Comparison of ENCODE assay signal across 9 cellular contexts in genomic region chr11:57566564-57567209, GRCh38. TPM values are rescaled to one million over a fixed set of nuclear protein-coding genes. Genes with fewer than 3 reads are reported as not detected.
DNase-seq lines count a peak whose midpoint lies in the region; ATAC-seq and TF ChIP-seq lines count a peak whose summit lies in the region.
"Had no signal": no experiment of that assay in that cellular context is flagged by ENCODE, and none has a peak within 500 bp of the region (broad histone marks: within the 10 kb centered on the region; RNA-seq: fewer than 3 reads in every experiment).

No MANE protein-coding gene starts in this region.

- H3K27me3 Mint-ChIP-seq in activated T-helper 17 cell treated with anti-CD3 and anti-CD28 coated beads, Interleukin-2, amount 50 U/mL, for 72 hours = no peaks in the 10 kb centered on the region
- no peaks in the 10 kb centered on the region for H3K27me3 Mint-ChIP-seq in stimulated activated naive CD8-positive, alpha-beta T cell treated with anti-CD3 and anti-CD28 coated beads, Interleukin-15, Interleukin-2, amounts not matched to agents 100 ng/mL and 50 ng/mL, for 24 hours

- POLR2A ChIA-PET in SK-N-SH (lab: Yijun Ruan, JAX) = interaction anchor here (0.6 to 2.8 kb wide), 4 partner anchors 71 to 977 kb away, joined by 3 to 24 read pairs (median 7); no protein-coding TSS in a partner anchor

- H3K9me3 Mint-ChIP-seq in activated T-helper 17 cell treated with anti-CD3 and anti-CD28 coated beads, Interleukin-2, amount 50 U/mL, for 72 hours = no peaks in the 10 kb centered on the region
- H3K9me3 Mint-ChIP-seq in stimulated activated naive CD8-positive, alpha-beta T cell treated with anti-CD3 and anti-CD28 coated beads, Interleukin-15, Interleukin-2, amounts not matched to agents 100 ng/mL and 50 ng/mL, for 24 hours = no peaks in the 10 kb centered on the region

- peaks cover 31% of the 10 kb centered on the region for H3K4me1 Mint-ChIP-seq in activated T-helper 17 cell treated with anti-CD3 and anti-CD28 coated beads, Interleukin-2, amount 50 U/mL, for 72 hours
- peaks cover 58% of the 10 kb centered on the region for H3K4me1 Mint-ChIP-seq in stimulated activated naive CD8-positive, alpha-beta T cell treated with anti-CD3 and anti-CD28 coated beads, Interleukin-15, Interleukin-2, amounts not matched to agents 100 ng/mL and 50 ng/mL, for 24 hours (ENCODE audit: low read depth)

- peaks cover 0 to 14% of the 10 kb centered on the region in 2 experiments; a peak in 1 of 4 replicates for H3K4me1 ChIP-seq in SK-N-SH (ENCODE audit: control insufficient read depth in 1 of 2, insufficient read depth in 2 of 2, low read depth in 1 of 2, low read length in 1 of 2)

- H3K4me3 ChIP-seq in SK-N-SH (ENCODE audit: low read depth in 2 of 2, low read length in 1 of 2) (peak overlapping the region; percentile 82 to 96), iPS-18c (ENCODE audit: insufficient read depth, low read depth, low read length) (peak overlapping the region; percentile 86)

- H3K79me2 ChIP-seq in SK-N-SH (ENCODE audit: insufficient read depth) = no peaks in the 10 kb centered on the region; the same call in 1 of the 2 replicates

- H4K20me1 ChIP-seq in SK-N-SH (ENCODE audit: insufficient read depth) = no peaks in the 10 kb centered on the region

- peak overlapping the region; percentile 88 for H2AFZ ChIP-seq in SK-N-SH (ENCODE audit: low read depth)

- no peak for TF ChIP-seq RAD21 in SK-N-SH (IDR thresholded peaks at IDR 0.05; ENCODE audit: low read length)

- no peak for ATAC-seq in SK-N-SH treated with all-trans-retinoic acid at 6 μM for 48 hours
- no peak for ATAC-seq in activated T-helper 17 cell treated with anti-CD3 and anti-CD28 coated beads, Interleukin-2, amount 50 U/mL, for 72 hours (replicated peaks)

- CTCF ChIA-PET in SK-N-SH (lab: Yijun Ruan, JAX) = interaction anchor here (1.0 to 9.3 kb wide), 11 partner anchors 9 to 110 kb away, joined by 4 to 326 read pairs (median 9); partner anchors contain the start of gene YPEL4

- TF ChIP-seq EP300 in SK-N-SH (IDR thresholded peaks at IDR 0.05; ENCODE audit: borderline replicate concordance in 1 of 2, low read depth in 1 of 2, low read length in 1 of 2) = no peak

- peak overlapping the region; percentile 95 for H3K4me2 ChIP-seq in SK-N-SH

- H3K27ac ChIP-seq in SK-N-SH (ENCODE audit: low read depth in 2 of 2, low read length in 1 of 2) = peak overlapping the region; percentile 36 to 57; a peak in 3 of 4 replicates

- peak overlapping the region; percentile 98 for H3K27ac Mint-ChIP-seq in activated T-helper 17 cell treated with anti-CD3 and anti-CD28 coated beads, Interleukin-2, amount 50 U/mL, for 72 hours
- H3K27ac Mint-ChIP-seq in stimulated activated naive CD8-positive, alpha-beta T cell treated with anti-CD3 and anti-CD28 coated beads, Interleukin-15, Interleukin-2, amounts not matched to agents 100 ng/mL and 50 ng/mL, for 24 hours = peak overlapping the region; percentile 98

- H3K36me3 ChIP-seq in SK-N-SH (replicated peaks in 1 of 2; ENCODE audit: control insufficient read depth in 1 of 2, insufficient read depth in 2 of 2, low read length in 1 of 2) = no peaks in the 10 kb centered on the region

- H3K27me3 ChIP-seq in SK-N-SH (ENCODE audit: insufficient read depth) = no peaks in the 10 kb centered on the region

- no peaks in the 10 kb centered on the region for H3F3A ChIP-seq in SK-N-SH (replicated peaks; ENCODE audit: insufficient read depth)

- no peaks in the 10 kb centered on the region for H3K9me3 ChIP-seq in SK-N-SH
- no peaks in the 10 kb centered on the region for H3K9me3 ChIP-seq in iPS-18c (ENCODE audit: control insufficient read depth, insufficient read depth, low read length)

- DNase-seq in SK-N-SH (peak; percentile 35), HT-29 (ENCODE audit: low spot score) (no peak), NCI-H187 treated with DMSO at 0.1 percent for 48 hours (lab: John Stamatoyannopoulos, UW) (no peak), NCI-H774 (lab: John Stamatoyannopoulos, UW) (no peak)

- H3K9ac ChIP-seq in SK-N-SH = peak overlapping the region; percentile 79

- TF ChIP-seq CTCF in SK-N-SH (IDR thresholded peaks at IDR 0.05) = no peak

- H3K36me3 Mint-ChIP-seq in activated T-helper 17 cell treated with anti-CD3 and anti-CD28 coated beads, Interleukin-2, amount 50 U/mL, for 72 hours (ENCODE audit: low read depth) = peaks cover 37% of the 10 kb centered on the region
- peaks cover 19% of the 10 kb centered on the region for H3K36me3 Mint-ChIP-seq in stimulated activated naive CD8-positive, alpha-beta T cell treated with anti-CD3 and anti-CD28 coated beads, Interleukin-15, Interleukin-2, amounts not matched to agents 100 ng/mL and 50 ng/mL, for 24 hours (ENCODE audit: low read depth)

- WGBS in SK-N-SH (ENCODE audit: low lambda C conversion rate) = 68% methylated on average over 5 of the region's 6 CpGs

- no peaks in the 10 kb centered on the region for H3K9me2 ChIP-seq in SK-N-SH

- peak overlapping the region; percentile 98 for H3K4me3 Mint-ChIP-seq in activated T-helper 17 cell treated with anti-CD3 and anti-CD28 coated beads, Interleukin-2, amount 50 U/mL, for 72 hours
- peak overlapping the region; percentile 98 for H3K4me3 Mint-ChIP-seq in stimulated activated naive CD8-positive, alpha-beta T cell treated with anti-CD3 and anti-CD28 coated beads, Interleukin-15, Interleukin-2, amounts not matched to agents 100 ng/mL and 50 ng/mL, for 24 hours

TF ChIP-seq in SK-N-SH, 30 proteins besides CTCF, POLR2A, EP300 and RAD21 (continues in another document):
- TF ChIP-seq CHD2 (IDR thresholded peaks at IDR 0.05; ENCODE audit: low read length, partially characterized antibody) = no peak
- no peak for TF ChIP-seq NRF1 (IDR thresholded peaks at IDR 0.05; ENCODE audit: low read depth, low read length)

TF ChIP-seq in SK-N-SH treated with all-trans-retinoic acid at 6 μM for 48 hours, 23 proteins besides CTCF, POLR2A, EP300 and RAD21 (continues in another document):
- TF ChIP-seq ARNTL (CRISPR knock-in tag; IDR thresholded peaks at IDR 0.05; ENCODE audit: borderline replicate concordance, low read depth) = no peak
- no peak for TF ChIP-seq ZNF565 (CRISPR knock-in tag; conservative IDR thresholded peaks at IDR 0.05; ENCODE audit: low read depth)
- no peak for TF ChIP-seq CSRNP3 (CRISPR knock-in tag; IDR thresholded peaks at IDR 0.05)
- no peak for TF ChIP-seq CSDC2 (CRISPR knock-in tag; IDR thresholded peaks at IDR 0.05)
- no peak for TF ChIP-seq ZNF8 (CRISPR knock-in tag; IDR thresholded peaks at IDR 0.05)
- TF ChIP-seq TOX (CRISPR knock-in tag; IDR thresholded peaks at IDR 0.05; ENCODE audit: borderline replicate concordance) = no peak

RNA-seq across cellular contexts. Expression of gene UBE2L6, which starts 0.8 kb away (rescaled TPM):
- 65.9 and 77.0 TPM in 2 replicates for polyA plus RNA-seq in SK-N-SH (2012; rRNA removed)
- 57.4 and 64.3 TPM in 2 replicates for polyA plus RNA-seq in SK-N-SH (2012; cell fraction: cytosol; rRNA removed)
- polyA plus RNA-seq in SK-N-SH (2012; cell fraction: nucleus; rRNA removed) = 31.1 and 39.3 TPM in 2 replicates
- total RNA-seq in activated T-helper 17 cell treated with anti-CD3 and anti-CD28 coated beads, Interleukin-2, amount 50 U/mL, for 72 hours = 100 to 1,000 TPM in 1 of 2 donors, 10 to 100 TPM in 1; 69.2 to 110 TPM
- total RNA-seq in HT-29 (2014; rRNA removed; shearing (Covaris generic)) = 1.3 and 3.5 TPM in 2 replicates

RNA-seq across cellular contexts. Expression of gene SMTNL1, which starts 29.3 kb away (rescaled TPM):
- not detected in 2 replicates for polyA plus RNA-seq in SK-N-SH (2012; rRNA removed)
- not detected in 2 replicates for polyA plus RNA-seq in SK-N-SH (2012; cell fraction: cytosol; rRNA removed)
- not detected in 2 replicates for polyA plus RNA-seq in SK-N-SH (2012; cell fraction: nucleus; rRNA removed)
- not detected for total RNA-seq in activated T-helper 17 cell treated with anti-CD3 and anti-CD28 coated beads, Interleukin-2, amount 50 U/mL, for 72 hours
- not detected in 2 replicates for total RNA-seq in HT-29 (2014; rRNA removed; shearing (Covaris generic))
- total RNA-seq: subcutaneous adipose tissue had no signal

RNA-seq across cellular contexts. Expression of gene SERPING1, which starts 30.8 kb away (rescaled TPM):
- polyA plus RNA-seq in SK-N-SH (2012; rRNA removed) = 1.9 and 4.5 TPM in 2 replicates
- polyA plus RNA-seq in SK-N-SH (2012; cell fraction: cytosol; rRNA removed) = 2.7 and 3.4 TPM in 2 replicates
- polyA plus RNA-seq in SK-N-SH (2012; cell fraction: nucleus; rRNA removed) = 2.3 and 3.0 TPM in 2 replicates
- not detected for total RNA-seq in activated T-helper 17 cell treated with anti-CD3 and anti-CD28 coated beads, Interleukin-2, amount 50 U/mL, for 72 hours
- total RNA-seq in HT-29 (2014; rRNA removed; shearing (Covaris generic)) = not detected in 2 replicates

RNA-seq across cellular contexts. Expression of gene TIMM10, which starts 36.1 kb away (rescaled TPM):
- polyA plus RNA-seq in SK-N-SH (2012; rRNA removed) = 179 and 189 TPM in 2 replicates
- polyA plus RNA-seq in SK-N-SH (2012; cell fraction: cytosol; rRNA removed) = 164 and 176 TPM in 2 replicates
- polyA plus RNA-seq in SK-N-SH (2012; cell fraction: nucleus; rRNA removed) = 53.8 and 76.0 TPM in 2 replicates
- 100 to 1,000 TPM in 1 of 2 donors, 10 to 100 TPM in 1; 56.4 to 125 TPM for total RNA-seq in activated T-helper 17 cell treated with anti-CD3 and anti-CD28 coated beads, Interleukin-2, amount 50 U/mL, for 72 hours
- 133 and 143 TPM in 2 replicates for total RNA-seq in HT-29 (2014; rRNA removed; shearing (Covaris generic))

RNA-seq across cellular contexts. Expression of gene SLC43A1, which starts 51.2 kb away (rescaled TPM):
- 3.7 and 4.4 TPM in 2 replicates for polyA plus RNA-seq in SK-N-SH (2012; rRNA removed)
- 1.7 and 3.2 TPM in 2 replicates for polyA plus RNA-seq in SK-N-SH (2012; cell fraction: cytosol; rRNA removed)
- 11.4 and 13.9 TPM in 2 replicates for polyA plus RNA-seq in SK-N-SH (2012; cell fraction: nucleus; rRNA removed)
- 10 to 100 TPM in 1 of 2 donors, 1 to 10 TPM in 1; 9.1 to 20.0 TPM for total RNA-seq in activated T-helper 17 cell treated with anti-CD3 and anti-CD28 coated beads, Interleukin-2, amount 50 U/mL, for 72 hours
- total RNA-seq in HT-29 (2014; rRNA removed; shearing (Covaris generic)) = 47.7 and 60.8 TPM in 2 replicates

Comparison
In these comparisons a context has a peak if more than half of its experiments do, and no peak if none do; other contexts are left out.
1. RNA of gene UBE2L6, which starts 0.8 kb away (total RNA-seq): 69.2 to 110 TPM in activated T-helper 17 cell treated with anti-CD3 and anti-CD28 coated beads, Interleukin-2, amount 50 U/mL, for 72 hours; 1.3 to 3.5 TPM in HT-29; every median in the first group is over 10 times any median in the second.